In the genomic region with DNA sequence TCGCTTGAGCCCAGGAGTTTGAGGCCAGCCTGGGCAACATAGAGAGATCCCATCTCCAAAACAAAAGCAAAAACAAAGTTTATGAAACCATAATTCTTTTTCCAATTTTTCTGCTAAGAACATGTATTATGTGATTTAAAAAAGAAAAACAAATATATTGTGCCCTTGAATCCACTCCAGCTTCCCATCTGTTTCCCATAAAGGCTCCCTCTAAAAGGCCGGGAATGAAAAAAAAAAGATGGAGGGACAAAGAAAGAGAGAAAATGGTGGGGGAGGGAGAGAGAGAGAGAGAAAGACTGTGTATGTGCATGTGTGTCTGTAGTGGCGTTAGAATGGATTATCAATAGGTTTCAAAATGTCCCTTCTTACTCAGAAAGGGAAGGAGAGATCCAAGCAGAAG, we compare ENCODE assay signal across 15 cellular contexts. TPM values are rescaled to one million over a fixed set of nuclear protein-coding genes. Genes with fewer than 3 reads are reported as not detected.
A peak's percentile ranks its signal among the peaks of the same experiment; 100 is the strongest.
DNase-seq lines count a peak whose midpoint lies in the region; ATAC-seq and TF ChIP-seq lines count a peak whose summit lies in the region.
"Had no signal": no experiment of that assay in that cellular context is flagged by ENCODE, and none has a peak within 500 bp of the region (broad histone marks: within the 10 kb centered on the region; RNA-seq: fewer than 3 reads in every experiment).

No MANE protein-coding gene starts in this region.

- H3K4me1 ChIP-seq in IMR-90 (ENCODE audit: control insufficient read depth, insufficient read depth, low read length) (peaks cover 14% of the 10 kb centered on the region), psoas muscle (peaks cover 3% of the 10 kb centered on the region), right cardiac atrium (ENCODE audit: control insufficient read depth, insufficient read depth, low read length) (peaks cover 5% of the 10 kb centered on the region)
- H3K4me1 ChIP-seq: BE2C had no signal

- in situ Hi-C loops in IMR-90 (cut with MboI; ENCODE audit: low sequenced_read_pairs): no loop called here

- no peak overlapping the region for H4K91ac ChIP-seq in IMR-90 (ENCODE audit: insufficient read depth, low read depth, low read length)

- H3K27me3 ChIP-seq in IMR-90 (ENCODE audit: control insufficient read depth, insufficient read depth, low read length) (no peaks in the 10 kb centered on the region), psoas muscle (ENCODE audit: insufficient read depth in 3 of 3, low read length in 2 of 3) (no peaks in the 10 kb centered on the region), right cardiac atrium (ENCODE audit: control insufficient read depth, insufficient read depth) (no peaks in the 10 kb centered on the region)
- H3K27me3 ChIP-seq: BE2C had no signal

- peak overlapping the region; percentile 88; the same call in 1 of the 2 replicates for H2BK120ac ChIP-seq in IMR-90 (ENCODE audit: low read depth, low read length)

- H3K4me1 Mint-ChIP-seq in CD14-positive monocyte: peaks cover 37% of the 10 kb centered on the region
- peaks cover 14% of the 10 kb centered on the region for H3K4me1 Mint-ChIP-seq in activated naive CD4-positive, alpha-beta T cell treated with anti-CD3 and anti-CD28 coated beads for 36 hours (ENCODE audit: low read depth)

- dilution Hi-C loops in IMR-90 (cut with HindIII; ENCODE audit: low sequenced_read_pairs, unreplicated experiment): no loop called here

- ATAC-seq in IMR-90 (ENCODE audit: low read depth) (no peak), psoas muscle (no peak), right cardiac atrium (no peak)
- ATAC-seq: Panc1, Right ventricle myocardium inferior had no signal

- H3K36me3 Mint-ChIP-seq in CD14-positive monocyte: peaks cover 2 to 5% of the 10 kb centered on the region in 2 donors
- no peaks in the 10 kb centered on the region for H3K36me3 Mint-ChIP-seq in activated naive CD4-positive, alpha-beta T cell treated with anti-CD3 and anti-CD28 coated beads for 36 hours (ENCODE audit: low read depth)

- no peak for TF ChIP-seq RAD21 in IMR-90 (IDR thresholded peaks at IDR 0.05; ENCODE audit: low read length)

- H3K14ac ChIP-seq in IMR-90 (replicated peaks; ENCODE audit: low read depth, low read length): peak overlapping the region; percentile 53; the same call in 1 of the 2 replicates

- DNase-seq in CD14-positive monocyte (ENCODE audit: low spot score) (no peak), IMR-90 (no peak), fibroblast of mammary gland (ENCODE audit: low read depth) (peak; percentile 17), psoas muscle (no peak), LoVo (ENCODE audit: low spot score) (no peak), right cardiac atrium (no peak)
- DNase-seq in activated naive CD4-positive, alpha-beta T cell treated with anti-CD3 and anti-CD28 coated beads for 36 hours: no peak
- DNase-seq: BE2C, MV-4-11, NCI-H1436, NCI-H2029 treated with DMSO at 0.1 percent for 48 hours, NCI-H510A, NCI-H82 had no signal

- no peak overlapping the region for H2AK9ac ChIP-seq in IMR-90 (replicated peaks; ENCODE audit: low read depth, low read length, poor library complexity)

- peaks cover 19% of the 10 kb centered on the region for H3K9me1 ChIP-seq in IMR-90 (ENCODE audit: insufficient read depth, low read length)

- H4K20me1 ChIP-seq in IMR-90 (ENCODE audit: insufficient read depth, low read length): no peaks in the 10 kb centered on the region

- TF ChIP-seq CTCF in CD14-positive monocyte (IDR thresholded peaks at IDR 0.05) (no peak), IMR-90 (conservative IDR thresholded peaks at IDR 0.05; ENCODE audit: low read depth, low read length) (no peak), fibroblast of mammary gland (conservative IDR thresholded peaks at IDR 0.05; ENCODE audit: control insufficient read depth, insufficient read depth, low read depth, low read length) (no peak), psoas muscle (IDR thresholded peaks at IDR 0.05) (no peak)

- CTCF ChIA-PET in IMR-90 (lab: Yijun Ruan, JAX): no interaction called here
- CTCF ChIA-PET in activated naive CD4-positive, alpha-beta T cell treated with anti-CD3 and anti-CD28 coated beads for 36 hours (lab: Charles Lee): interaction anchor here (1.2 kb wide), 1 partner anchor 316 kb away, joined by 4 read pairs; no protein-coding TSS in a partner anchor

- no peak overlapping the region for H3K4me2 ChIP-seq in IMR-90 (ENCODE audit: low read depth, low read length)

- peak overlapping the region; percentile 7; the same call in 1 of the 2 replicates for H4K5ac ChIP-seq in IMR-90 (ENCODE audit: low read depth, low read length)

- no peak overlapping the region for H2BK5ac ChIP-seq in IMR-90 (ENCODE audit: low read depth, low read length, poor library complexity, severe bottlenecking)

- H3K4me3 Mint-ChIP-seq in CD14-positive monocyte: no peak overlapping the region
- H3K4me3 Mint-ChIP-seq in activated naive CD4-positive, alpha-beta T cell treated with anti-CD3 and anti-CD28 coated beads for 36 hours: no peak overlapping the region

- H3K56ac ChIP-seq in IMR-90 (ENCODE audit: extremely low read depth, insufficient read depth, low read length): no peak overlapping the region

- H3K9me3 ChIP-seq in IMR-90 (ENCODE audit: control insufficient read depth, insufficient read depth, low read length) (no peaks in the 10 kb centered on the region), psoas muscle (no peaks in the 10 kb centered on the region), right cardiac atrium (ENCODE audit: control insufficient read depth, low read length) (no peaks in the 10 kb centered on the region)
- H3K9me3 ChIP-seq: BE2C had no signal

- H3K27ac ChIP-seq in IMR-90 (ENCODE audit: insufficient read depth, low read length) (no peak overlapping the region), psoas muscle (peak overlapping the region; percentile 86), right cardiac atrium (ENCODE audit: low read length) (no peak overlapping the region)

- peak overlapping the region; percentile 75 for H3K4ac ChIP-seq in IMR-90 (ENCODE audit: low read depth, low read length)

- no peaks in the 10 kb centered on the region for H3K79me1 ChIP-seq in IMR-90 (ENCODE audit: low read depth in 1 of 2, low read length in 2 of 2)

- no peak overlapping the region for H3K4me3 ChIP-seq in IMR-90 (ENCODE audit: insufficient read depth, low read depth, low read length)
- H3K4me3 ChIP-seq in fibroblast of mammary gland (ENCODE audit: control insufficient read depth, low read depth, low read length): no peak overlapping the region
- no peak overlapping the region for H3K4me3 ChIP-seq in psoas muscle
- H3K4me3 ChIP-seq in right cardiac atrium (ENCODE audit: low read length): no peak overlapping the region

- no peak overlapping the region for H3K18ac ChIP-seq in IMR-90 (ENCODE audit: low read depth, low read length)

- H4K8ac ChIP-seq in IMR-90 (ENCODE audit: low read depth in 2 of 2, low read length in 2 of 2): peak overlapping the region in 1 of 2 experiments; percentile 49; a peak in 2 of 4 replicates

- H2AFZ ChIP-seq in IMR-90 (replicated peaks; ENCODE audit: low read length, poor library complexity): no peak overlapping the region

- H3K27ac Mint-ChIP-seq in CD14-positive monocyte: peak overlapping the region in 6 of 7 donors; percentile 75 to 98 (median 81)
- no peak overlapping the region for H3K27ac Mint-ChIP-seq in activated naive CD4-positive, alpha-beta T cell treated with anti-CD3 and anti-CD28 coated beads for 36 hours

- H3K9ac ChIP-seq in IMR-90 (ENCODE audit: low read depth, low read length): no peak overlapping the region

- no CpG with 5 or more reads among the region's 3 CpGs for WGBS in IMR-90 (ENCODE audit: extremely low coverage in 2 of 2, insufficient read length in 1 of 2), 2 experiments
- whole genome bisulfite sequencing in psoas muscle, 3 donors: 83 to 90% (median 86%) methylated on average over 3 of the region's 3 CpGs
- 84% methylated on average over 3 of the region's 3 CpGs for whole genome bisulfite sequencing in right cardiac atrium

- peaks cover 0 to 4% (median 3%) of the 10 kb centered on the region in 3 donors for H3K27me3 Mint-ChIP-seq in CD14-positive monocyte (ENCODE audit: low read depth in 3 of 3)
- H3K27me3 Mint-ChIP-seq in activated naive CD4-positive, alpha-beta T cell treated with anti-CD3 and anti-CD28 coated beads for 36 hours (ENCODE audit: low read depth): peaks cover 2% of the 10 kb centered on the region

- no TSS peak for BruUV-seq in IMR-90 (replicated peaks; lab: Mats Ljungman, UMichigan)

- H2AK5ac ChIP-seq in IMR-90 (ENCODE audit: low read depth, low read length): no peak overlapping the region

- no peaks in the 10 kb centered on the region for H3K9me3 Mint-ChIP-seq in CD14-positive monocyte
- H3K9me3 Mint-ChIP-seq in activated naive CD4-positive, alpha-beta T cell treated with anti-CD3 and anti-CD28 coated beads for 36 hours: no peaks in the 10 kb centered on the region

- H3K23ac ChIP-seq in IMR-90 (ENCODE audit: low read depth, low read length): no peak overlapping the region

- peak overlapping the region; percentile 14; the same call in 1 of the 2 replicates for H2BK20ac ChIP-seq in IMR-90 (ENCODE audit: low read depth, low read length)

- intact Hi-C loops in CD14-positive monocyte (cut with micrococcal nuclease) (no loop called here), IMR-90 (cut with micrococcal nuclease) (no loop called here), psoas muscle (cut with DNase I) (no loop called here), right cardiac atrium (cut with DNase I) (no loop called here)
- intact Hi-C loops in activated naive CD4-positive, alpha-beta T cell treated with anti-CD3 and anti-CD28 coated beads for 36 hours (cut with micrococcal nuclease): loop anchor here (5.0 kb wide), 1 partner anchor 51 kb away; no protein-coding TSS in a partner anchor

- no peak for TF ChIP-seq POLR2A in IMR-90 (IDR thresholded peaks at IDR 0.05; ENCODE audit: low read depth, low read length)

- H3K36me3 ChIP-seq in IMR-90 (ENCODE audit: control insufficient read depth, insufficient read depth, low read length): no peaks in the 10 kb centered on the region
- H3K36me3 ChIP-seq in psoas muscle (ENCODE audit: insufficient read depth in 1 of 2, low read depth in 1 of 2): no peaks in the 10 kb centered on the region
- H3K36me3 ChIP-seq: BE2C had no signal

- H2BK15ac ChIP-seq in IMR-90 (ENCODE audit: low read depth, low read length): no peak overlapping the region; the same call in 2 of the 3 replicates

- POLR2A ChIA-PET in IMR-90 (lab: Charles Lee; ENCODE audit: unreplicated experiment): no interaction called here

TF ChIP-seq in IMR-90, 13 proteins besides CTCF, POLR2A, EP300 and RAD21 (continues in another document):
- no peak for TF ChIP-seq MAFK (IDR thresholded peaks at IDR 0.05; ENCODE audit: low read depth, low read length)

RNA-seq across cellular contexts. Expression of gene GSDME, which starts 20.5 kb away (rescaled TPM):
- polyA plus RNA-seq in CD14-positive monocyte (1 to 10 TPM in 1 of 2 donors, not detected in 1; 2.3 TPM), IMR-90 (2012; rRNA removed) (71.5 and 75.2 TPM in 2 replicates), psoas muscle (10 to 100 TPM in 1 of 3 donors, 1 to 10 TPM in 2; 4.9 to 30.7 (median 8.3) TPM), right cardiac atrium (4.9 TPM)
- total RNA-seq in IMR-90 (2012; rRNA removed) (78.7 and 88.3 TPM in 2 replicates), psoas muscle (10 to 100 TPM; 10.9 to 32.1 (median 16.0) TPM), right cardiac atrium (1 to 10 TPM; 5.1 to 9.9 (median 6.4) TPM)
- 49.6 and 55.2 TPM in 2 replicates for polyA plus RNA-seq in IMR-90 (2012; cell fraction: cytosol; rRNA removed)
- polyA plus RNA-seq in IMR-90 (2012; cell fraction: nucleus; rRNA removed; ENCODE audit: low replicate concordance): 50.0 and 117 TPM in 2 replicates
- total RNA-seq in activated naive CD4-positive, alpha-beta T cell treated with anti-CD3 and anti-CD28 coated beads for 36 hours: 1 to 10 TPM; 6.8 to 6.9 TPM
